15 cellular contexts compared by ENCODE assay signal in genomic region chr17:76714336-76714735, GRCh38. TPM values are rescaled to one million over a fixed set of nuclear protein-coding genes. Genes with fewer than 3 reads are reported as not detected.
DNase-seq lines count a peak whose midpoint lies in the region; ATAC-seq and TF ChIP-seq lines count a peak whose summit lies in the region.
"Had no signal": no experiment of that assay in that cellular context is flagged by ENCODE, and none has a peak within 500 bp of the region (broad histone marks: within the 10 kb centered on the region; RNA-seq: fewer than 3 reads in every experiment).

No MANE protein-coding gene starts in this region.

- in situ Hi-C loops in transverse colon (cut with MboI; ENCODE audit: low pct_ligation_motif_present in 1 of 4, low pct_unique_long_range_greater_than_20kb in 1 of 4, low sequenced_read_pairs in 3 of 4), result loop anchor here in 1 of 4 donors (25.0 kb wide), 1 partner anchor 177 kb away; the partner anchor contains the start of genes CYGB and PRCD

- H3K27me3 ChIP-seq in heart right ventricle (no peaks in the 10 kb centered on the region), transverse colon (no peaks in the 10 kb centered on the region)
- H3K27me3 ChIP-seq: dorsolateral prefrontal cortex had no signal

- intact Hi-C loops in heart right ventricle (cut with DNase I) (loop anchor here in 8 of 10 donors (2.0 to 10.0 kb wide), 7 partner anchors 34 to 160 kb away; no protein-coding TSS in a partner anchor), cardiac septum (cut with DNase I) (loop anchor here (5.0 kb wide), 2 partner anchors 42 to 157 kb away; no protein-coding TSS in a partner anchor), transverse colon (cut with DNase I; ENCODE audit: low total_unique reads) (no loop called here)

- TF ChIP-seq CTCF in heart right ventricle (IDR thresholded peaks at IDR 0.05), result no peak
- TF ChIP-seq CTCF in transverse colon (IDR thresholded peaks at IDR 0.05), result no peak

- no peak for DNase-seq in heart right ventricle
- no peak for DNase-seq in cardiac septum (ENCODE audit: low spot score)
- no peak for DNase-seq in natural killer cell treated with Interleukin-12 subunit alpha and Interleukin-12 subunit beta and Interleukin-15 and Interleukin-18, amount 100 ng/mL, for 72 hours (ENCODE audit: low spot score)
- no peak for DNase-seq in transverse colon
- no peak for DNase-seq in OCI-M2 (lab: John Stamatoyannopoulos, UW; ENCODE audit: unreplicated experiment)
- DNase-seq in cortex of kidney (lab: John Stamatoyannopoulos, UW), result no peak
- no peak for DNase-seq in GF-D8 (lab: John Stamatoyannopoulos, UW)
- DNase-seq: NCI-H1436 treated with DMSO at 0.1 percent for 48 hours, SHP77 treated with DMSO at 0.1 percent for 48 hours had no signal

- H3K27me3 Mint-ChIP-seq in activated T-helper 17 cell treated with anti-CD3 and anti-CD28 coated beads, Interleukin-2, amount 50 U/mL, for 72 hours, result no peaks in the 10 kb centered on the region
- H3K27me3 Mint-ChIP-seq in natural killer cell treated with Interleukin-12 subunit alpha and Interleukin-12 subunit beta and Interleukin-15 and Interleukin-18, amount 100 ng/mL, for 72 hours, result no peaks in the 10 kb centered on the region
- H3K27me3 Mint-ChIP-seq: activated CD4-positive, alpha-beta memory T cell treated with anti-CD3 and anti-CD28 coated beads for 36 hours; stimulated activated naive CD8-positive, alpha-beta T cell treated with anti-CD3 and anti-CD28 coated beads, Interleukin-15, amount 100 ng/mL, for 72 hours had no signal

- WGBS in heart right ventricle, 2 donors, result 67 to 69% methylated on average over 5 of the region's 5 CpGs
- WGBS in transverse colon (ENCODE audit: low coverage in 1 of 2), 2 donors, result 67% methylated on average over 5 of the region's 5 CpGs; no CpG with 5 or more reads in 1 of the 2 donors

- no peak overlapping the region for H3K4me3 Mint-ChIP-seq in activated T-helper 17 cell treated with anti-CD3 and anti-CD28 coated beads, Interleukin-2, amount 50 U/mL, for 72 hours
- no peak overlapping the region for H3K4me3 Mint-ChIP-seq in natural killer cell treated with Interleukin-12 subunit alpha and Interleukin-12 subunit beta and Interleukin-15 and Interleukin-18, amount 100 ng/mL, for 72 hours
- H3K4me3 Mint-ChIP-seq: activated CD4-positive, alpha-beta memory T cell treated with anti-CD3 and anti-CD28 coated beads for 36 hours; activated T-helper 1 cell treated with anti-CD3 and anti-CD28 coated beads, Interleukin-12 subunit alpha, Interleukin-12 subunit beta, Interleukin-2, Interleukin-4 antibody, amounts not matched to agents 30 ng/mL and 10 ng/mL and 1 ng/mL, durations not matched to agents 14 hours and 24 hours and 36 hours; H9 had no signal

- no peaks in the 10 kb centered on the region for H3K9me3 Mint-ChIP-seq in activated T-helper 17 cell treated with anti-CD3 and anti-CD28 coated beads, Interleukin-2, amount 50 U/mL, for 72 hours
- H3K9me3 Mint-ChIP-seq in natural killer cell treated with Interleukin-12 subunit alpha and Interleukin-12 subunit beta and Interleukin-15 and Interleukin-18, amount 100 ng/mL, for 72 hours, result no peaks in the 10 kb centered on the region
- H3K9me3 Mint-ChIP-seq: activated CD4-positive, alpha-beta memory T cell treated with anti-CD3 and anti-CD28 coated beads for 36 hours; activated T-helper 1 cell treated with anti-CD3 and anti-CD28 coated beads, Interleukin-12 subunit alpha, Interleukin-12 subunit beta, Interleukin-2, Interleukin-4 antibody, amounts not matched to agents 30 ng/mL and 10 ng/mL and 1 ng/mL, durations not matched to agents 14 hours and 24 hours and 36 hours; H9; stimulated activated naive CD8-positive, alpha-beta T cell treated with anti-CD3 and anti-CD28 coated beads, Interleukin-15, amount 100 ng/mL, for 72 hours had no signal

- H3K4me1 Mint-ChIP-seq in activated T-helper 17 cell treated with anti-CD3 and anti-CD28 coated beads, Interleukin-2, amount 50 U/mL, for 72 hours, result peaks cover 27% of the 10 kb centered on the region
- peaks cover 46 to 54% of the 10 kb centered on the region in 2 donors for H3K4me1 Mint-ChIP-seq in natural killer cell treated with Interleukin-12 subunit alpha and Interleukin-12 subunit beta and Interleukin-15 and Interleukin-18, amount 100 ng/mL, for 72 hours (ENCODE audit: low read depth in 2 of 2)

- H3K36me3 ChIP-seq in heart right ventricle, result peaks cover 0 to 67% (median 30%) of the 10 kb centered on the region in 9 donors
- peaks cover 0 to 49% (median 13%) of the 10 kb centered on the region in 4 donors for H3K36me3 ChIP-seq in transverse colon

- ATAC-seq in heart right ventricle, result no peak
- ATAC-seq in activated T-helper 17 cell treated with anti-CD3 and anti-CD28 coated beads, Interleukin-2, amount 50 U/mL, for 72 hours (replicated peaks), result no peak
- ATAC-seq in natural killer cell treated with Interleukin-12 subunit alpha and Interleukin-12 subunit beta and Interleukin-15 and Interleukin-18, amount 100 ng/mL, for 72 hours, result no peak
- ATAC-seq: stimulated activated naive CD8-positive, alpha-beta T cell treated with anti-CD3 and anti-CD28 coated beads, Interleukin-15, amount 100 ng/mL, for 72 hours had no signal

- no peak for TF ChIP-seq EP300 in transverse colon (IDR thresholded peaks at IDR 0.05; ENCODE audit: low read depth)

- H3K4me1 ChIP-seq in heart right ventricle (peaks cover 20 to 71% (median 50%) of the 10 kb centered on the region in 9 donors), transverse colon (peaks cover 8 to 36% (median 13%) of the 10 kb centered on the region in 4 donors)

- H3K27ac Mint-ChIP-seq in activated T-helper 17 cell treated with anti-CD3 and anti-CD28 coated beads, Interleukin-2, amount 50 U/mL, for 72 hours, result peak overlapping the region; percentile 60
- H3K27ac Mint-ChIP-seq in natural killer cell treated with Interleukin-12 subunit alpha and Interleukin-12 subunit beta and Interleukin-15 and Interleukin-18, amount 100 ng/mL, for 72 hours, result peak overlapping the region; percentile 79 to 88

- no peaks in the 10 kb centered on the region for H3K9me3 ChIP-seq in heart right ventricle
- H3K9me3 ChIP-seq in transverse colon, result no peaks in the 10 kb centered on the region

- peaks cover 75% of the 10 kb centered on the region for H3K36me3 Mint-ChIP-seq in activated T-helper 17 cell treated with anti-CD3 and anti-CD28 coated beads, Interleukin-2, amount 50 U/mL, for 72 hours (ENCODE audit: low read depth)
- peaks cover 29% of the 10 kb centered on the region for H3K36me3 Mint-ChIP-seq in natural killer cell treated with Interleukin-12 subunit alpha and Interleukin-12 subunit beta and Interleukin-15 and Interleukin-18, amount 100 ng/mL, for 72 hours

- no peak for TF ChIP-seq POLR2A in transverse colon (IDR thresholded peaks at IDR 0.05)

- H3K27ac ChIP-seq in heart right ventricle (peak overlapping the region in 6 of 10 donors; percentile 31 to 87 (median 65)), transverse colon (peak overlapping the region in 3 of 4 donors; percentile 2 to 58 (median 18))

- H3K4me3 ChIP-seq in heart right ventricle (no peak overlapping the region), transverse colon (no peak overlapping the region)

RNA-seq across cellular contexts. Expression of gene MXRA7, which starts 3.6 kb away (rescaled TPM):
- total RNA-seq in heart right ventricle (100 to 1,000 TPM; 298 to 586 (median 488) TPM), cardiac septum (666 TPM), transverse colon (100 to 1,000 TPM in 1 of 4 donors, 10 to 100 TPM in 3; 31.0 to 633 (median 52.5) TPM)
- polyA plus RNA-seq in heart right ventricle, result 100 to 1,000 TPM; 121 to 199 TPM
- 1 to 10 TPM; 7.3 to 7.4 TPM for total RNA-seq in activated T-helper 17 cell treated with anti-CD3 and anti-CD28 coated beads, Interleukin-2, amount 50 U/mL, for 72 hours
- 10 to 100 TPM; 18.1 to 19.4 TPM for total RNA-seq in natural killer cell treated with Interleukin-12 subunit alpha and Interleukin-12 subunit beta and Interleukin-15 and Interleukin-18, amount 100 ng/mL, for 72 hours

RNA-seq across cellular contexts. Expression of gene JMJD6, which starts 12.1 kb away (rescaled TPM):
- total RNA-seq in heart right ventricle (10 to 100 TPM; 34.6 to 79.3 (median 43.2) TPM), cardiac septum (60.7 TPM), transverse colon (10 to 100 TPM; 25.4 to 58.4 (median 26.9) TPM)
- 10 to 100 TPM; 36.1 to 56.5 TPM for polyA plus RNA-seq in heart right ventricle
- 100 to 1,000 TPM in 1 of 2 donors, 10 to 100 TPM in 1; 99.1 to 144 TPM for total RNA-seq in activated T-helper 17 cell treated with anti-CD3 and anti-CD28 coated beads, Interleukin-2, amount 50 U/mL, for 72 hours
- 10 to 100 TPM; 74.3 to 97.1 TPM for total RNA-seq in natural killer cell treated with Interleukin-12 subunit alpha and Interleukin-12 subunit beta and Interleukin-15 and Interleukin-18, amount 100 ng/mL, for 72 hours

RNA-seq across cellular contexts. Expression of gene METTL23, which starts 12.3 kb away (rescaled TPM):
- total RNA-seq in heart right ventricle, result 10 to 100 TPM; 18.0 to 29.9 (median 24.7) TPM
- 10 to 100 TPM; 24.5 to 41.8 TPM for polyA plus RNA-seq in heart right ventricle
- 21.4 TPM for total RNA-seq in cardiac septum
- 10 to 100 TPM; 31.6 to 35.7 TPM for total RNA-seq in activated T-helper 17 cell treated with anti-CD3 and anti-CD28 coated beads, Interleukin-2, amount 50 U/mL, for 72 hours
- total RNA-seq in natural killer cell treated with Interleukin-12 subunit alpha and Interleukin-12 subunit beta and Interleukin-15 and Interleukin-18, amount 100 ng/mL, for 72 hours, result 10 to 100 TPM; 26.4 to 37.0 TPM
- 10 to 100 TPM in 3 of 4 donors, not detected in 1; 11.2 to 34.1 (median 24.7) TPM for total RNA-seq in transverse colon

RNA-seq across cellular contexts. Expression of gene SRSF2, which starts 22.8 kb away (rescaled TPM):
- total RNA-seq in heart right ventricle (100 to 1,000 TPM in 1 of 10 donors, 10 to 100 TPM in 9; 58.8 to 103 (median 76.3) TPM), cardiac septum (98.0 TPM), transverse colon (1,000 to 10,000 TPM in 1 of 4 donors, 100 to 1,000 TPM in 3; 193 to 1,196 (median 348) TPM)
- 100 to 1,000 TPM in 1 of 2 donors, 10 to 100 TPM in 1; 93.4 to 109 TPM for polyA plus RNA-seq in heart right ventricle
- 100 to 1,000 TPM; 254 to 438 TPM for total RNA-seq in activated T-helper 17 cell treated with anti-CD3 and anti-CD28 coated beads, Interleukin-2, amount 50 U/mL, for 72 hours
- 100 to 1,000 TPM; 373 to 571 TPM for total RNA-seq in natural killer cell treated with Interleukin-12 subunit alpha and Interleukin-12 subunit beta and Interleukin-15 and Interleukin-18, amount 100 ng/mL, for 72 hours

RNA-seq across cellular contexts. Expression of gene MFSD11, which starts 23.6 kb away (rescaled TPM):
- 10 to 100 TPM; 25.1 to 34.4 (median 29.6) TPM for total RNA-seq in heart right ventricle
- polyA plus RNA-seq in heart right ventricle, result 10 to 100 TPM in 1 of 2 donors, 1 to 10 TPM in 1; 9.2 to 23.2 TPM
- total RNA-seq in cardiac septum, result 27.0 TPM
- total RNA-seq in activated T-helper 17 cell treated with anti-CD3 and anti-CD28 coated beads, Interleukin-2, amount 50 U/mL, for 72 hours, result 10 to 100 TPM; 20.9 to 28.6 TPM
- 10 to 100 TPM; 18.1 to 25.5 TPM for total RNA-seq in natural killer cell treated with Interleukin-12 subunit alpha and Interleukin-12 subunit beta and Interleukin-15 and Interleukin-18, amount 100 ng/mL, for 72 hours
- total RNA-seq in transverse colon, result 10 to 100 TPM in 3 of 4 donors, 1 to 10 TPM in 1; 7.6 to 41.3 (median 25.7) TPM
